Comparison of ENCODE assay signal across 2 cellular contexts in genomic region chr21:36100971-36101641, GRCh38.
TF ChIP-seq lines count a peak whose summit lies in the region.

No MANE protein-coding gene starts in this region.

TF ChIP-seq in GM23338, 12 proteins besides CTCF, POLR2A, EP300 and RAD21:
- TF ChIP-seq NANOG (IDR thresholded peaks at IDR 0.05; ENCODE audit: borderline replicate concordance) (no peak), EZH2 (IDR thresholded peaks at IDR 0.05; ENCODE audit: low read depth, unreplicated experiment) (no peak), POLR2AphosphoS5 (IDR thresholded peaks at IDR 0.05; ENCODE audit: low read depth) (no peak), CREB1 (CRISPR knock-in tag; IDR thresholded peaks at IDR 0.05; ENCODE audit: low read depth) (no peak), REST (IDR thresholded peaks at IDR 0.05; ENCODE audit: unreplicated experiment) (no peak), JUNB (IDR thresholded peaks at IDR 0.05; ENCODE audit: unreplicated experiment) (no peak), EZH2phosphoT487 (IDR thresholded peaks at IDR 0.05; ENCODE audit: unreplicated experiment) (no peak), ZNF114 (CRISPR knock-in tag; IDR thresholded peaks at IDR 0.05) (no peak), ETS1 (IDR thresholded peaks at IDR 0.05) (no peak), STAT1 (IDR thresholded peaks at IDR 0.05; ENCODE audit: unreplicated experiment) (no peak), ZNF331 (CRISPR knock-in tag; IDR thresholded peaks at IDR 0.05; ENCODE audit: low read depth) (no peak)

TF ChIP-seq in GM12878, 131 proteins besides CTCF, POLR2A, EP300 and RAD21:
- TF ChIP-seq MTA2 (IDR thresholded peaks at IDR 0.05; ENCODE audit: low read depth) = peak; percentile 100
- TF ChIP-seq HDGF (IDR thresholded peaks at IDR 0.05) = no peak
- TF ChIP-seq YBX1 (IDR thresholded peaks at IDR 0.05) = no peak
- TF ChIP-seq CUX1 (IDR thresholded peaks at IDR 0.05; ENCODE audit: insufficient replicate concordance, low read depth, low read length) = no peak
- peak; percentile 61; the same call in 1 of the 2 replicates for TF ChIP-seq DPF2 (IDR thresholded peaks at IDR 0.05)
- no peak for TF ChIP-seq HDAC2 (IDR thresholded peaks at IDR 0.05)
- TF ChIP-seq BHLHE40 (IDR thresholded peaks at IDR 0.05; ENCODE audit: borderline replicate concordance in 1 of 2, low read depth in 2 of 2, low read length in 1 of 2) = peak in 1 of 2 experiments; percentile 13; a peak in 1 of 4 replicates
- 0 out of 2 replicates have a peak, but pooled peaks have one; percentile 52 for TF ChIP-seq BMI1 (IDR thresholded peaks at IDR 0.05; ENCODE audit: borderline replicate concordance)
- TF ChIP-seq ZNF24 (IDR thresholded peaks at IDR 0.05) = 0 out of 2 replicates have a peak, but pooled peaks have one; percentile 18
- peak; percentile 73; the same call in 1 of the 2 replicates for TF ChIP-seq BCL11A (IDR thresholded peaks at IDR 0.05; ENCODE audit: low read depth, low read length)
- peak; percentile 57; the same call in 1 of the 2 replicates for TF ChIP-seq NBN (IDR thresholded peaks at IDR 0.05)
- peak; percentile 85 for TF ChIP-seq ATF7 (IDR thresholded peaks at IDR 0.05; ENCODE audit: low read depth)
- peak; percentile 82 for TF ChIP-seq PKNOX1 (IDR thresholded peaks at IDR 0.05)
- no peak for TF ChIP-seq TCF7 (IDR thresholded peaks at IDR 0.05; ENCODE audit: borderline replicate concordance)
- TF ChIP-seq IKZF2 (IDR thresholded peaks at IDR 0.05) = peak; percentile 45 to 61; a peak in 2 of 4 replicates
- TF ChIP-seq NR2C1 (IDR thresholded peaks at IDR 0.05) = peak; percentile 40; the same call in 1 of the 2 replicates
- peak; percentile 67 for TF ChIP-seq NR2F1 (conservative IDR thresholded peaks at IDR 0.05)
- TF ChIP-seq MEF2B (IDR thresholded peaks at IDR 0.05; ENCODE audit: partially characterized antibody, poor library complexity, severe bottlenecking) = peak; percentile 86
- TF ChIP-seq SKIL (IDR thresholded peaks at IDR 0.05; ENCODE audit: low read depth, poor library complexity, severe bottlenecking) = peak; percentile 42
- TF ChIP-seq RAD51 (IDR thresholded peaks at IDR 0.05) = peak; percentile 38; the same call in 1 of the 2 replicates
- TF ChIP-seq IKZF1 (conservative IDR thresholded peaks at IDR 0.05) = peak; percentile 47; the same call in 1 of the 2 replicates
